Comparison of ENCODE assay signal across 9 cellular contexts in the genomic region with DNA sequence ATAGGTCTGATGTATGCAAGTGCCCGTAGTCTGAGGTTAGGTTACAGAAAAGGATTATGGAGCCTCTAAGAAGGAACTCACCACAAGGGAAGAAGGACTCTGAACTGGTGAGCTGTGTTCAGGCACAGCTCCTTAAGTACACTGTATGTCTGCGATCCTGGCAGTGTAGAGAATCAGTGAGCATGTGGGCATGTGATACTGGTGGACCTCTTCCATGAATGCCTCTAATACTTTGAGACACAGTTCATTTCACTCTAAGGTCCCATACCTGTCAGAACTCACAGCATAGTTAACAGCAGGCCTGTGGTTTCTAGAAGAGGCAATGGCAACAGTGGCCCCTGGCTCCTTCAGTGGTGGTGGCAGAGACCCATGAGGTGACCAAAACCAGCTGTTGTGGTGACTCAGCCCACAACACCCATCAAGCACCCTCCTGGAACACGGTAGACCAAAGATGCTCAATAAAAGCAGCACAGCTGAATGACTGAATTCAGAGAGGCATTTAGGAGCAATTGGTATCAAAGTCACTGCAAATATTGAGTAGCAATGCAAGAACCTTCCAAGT. TPM values are rescaled to one million over a fixed set of nuclear protein-coding genes. Genes with fewer than 3 reads are reported as not detected.
A peak's percentile ranks its signal among the peaks of the same experiment; 100 is the strongest.
DNase-seq lines count a peak whose midpoint lies in the region; ATAC-seq, FAIRE-seq and TF ChIP-seq lines count a peak whose summit lies in the region.
"Had no signal": no experiment of that assay in that cellular context is flagged by ENCODE, and none has a peak within 500 bp of the region (broad histone marks: within the 10 kb centered on the region; RNA-seq: fewer than 3 reads in every experiment).

No MANE protein-coding gene starts in this region.

- no peak overlapping the region for H3K27ac Mint-ChIP-seq in glutamatergic neuron (ENCODE audit: unreplicated experiment)

- H4K20me1 ChIP-seq in BLaER1, result no peaks in the 10 kb centered on the region

- H3K9me3 ChIP-seq in BLaER1 (no peaks in the 10 kb centered on the region), small intestine (ENCODE audit: control insufficient read depth, low read depth) (no peaks in the 10 kb centered on the region)

- no peaks in the 10 kb centered on the region for H3K36me3 ChIP-seq in BLaER1
- no peaks in the 10 kb centered on the region for H3K36me3 ChIP-seq in small intestine (ENCODE audit: control insufficient read depth in 2 of 2, insufficient read depth in 2 of 2, low read length in 2 of 2)

- DNase-seq in M059J (ENCODE audit: low read depth), result peak; percentile 42
- peak; percentile 43 for DNase-seq in choroid plexus epithelial cell (ENCODE audit: low read depth)
- DNase-seq in activated T-cell treated with anti-CD3 and anti-CD28 coated beads, Interleukin-2, amount 50 U/mL, for 1 hour, result no peak
- DNase-seq in small intestine, result no peak
- DNase-seq in glutamatergic neuron, result no peak
- DNase-seq: COR-L47 had no signal

- 50 to 64% (median 50%) methylated on average over 3 of the region's 3 CpGs for WGBS in small intestine, 3 donors

- FAIRE-seq in small intestine (lab: Jason Lieb, UNC), result no peak

- no peak overlapping the region for H3K4me3 Mint-ChIP-seq in glutamatergic neuron (ENCODE audit: unreplicated experiment)

- no peaks in the 10 kb centered on the region for H3K4me1 Mint-ChIP-seq in glutamatergic neuron (ENCODE audit: low read depth, unreplicated experiment)

- H3K9ac ChIP-seq in BLaER1, result no peak overlapping the region

- H3K4me3 ChIP-seq in BLaER1 (no peak overlapping the region), choroid plexus epithelial cell (ENCODE audit: low read depth, low read length) (no peak overlapping the region), small intestine (ENCODE audit: low read depth in 1 of 2, low read length in 2 of 2) (no peak overlapping the region)

- no peaks in the 10 kb centered on the region for H3K36me3 Mint-ChIP-seq in glutamatergic neuron (ENCODE audit: unreplicated experiment)

- H3K4me1 ChIP-seq in BLaER1 (peaks cover 16% of the 10 kb centered on the region; the same call in 1 of the 2 replicates), small intestine (ENCODE audit: control insufficient read depth in 2 of 2, insufficient read depth in 1 of 2, low read depth in 1 of 2, low read length in 1 of 2) (no peaks in the 10 kb centered on the region)

- peaks cover 1% of the 10 kb centered on the region for H3K9me3 Mint-ChIP-seq in glutamatergic neuron (ENCODE audit: unreplicated experiment)

- H3K27me3 ChIP-seq in BLaER1 (no peaks in the 10 kb centered on the region), small intestine (ENCODE audit: control insufficient read depth in 2 of 2, insufficient read depth in 2 of 2, low read length in 2 of 2) (no peaks in the 10 kb centered on the region)

- H3K4me2 ChIP-seq in BLaER1, result peak overlapping the region; percentile 23; the same call in 1 of the 2 replicates

- no peak for TF ChIP-seq CTCF in choroid plexus epithelial cell (conservative IDR thresholded peaks at IDR 0.05; ENCODE audit: low read depth, low read length)
- no peak for TF ChIP-seq CTCF in glutamatergic neuron (IDR thresholded peaks at IDR 0.05; ENCODE audit: partially characterized antibody, unreplicated experiment)

- H3K27me3 Mint-ChIP-seq in glutamatergic neuron (ENCODE audit: unreplicated experiment), result no peaks in the 10 kb centered on the region

- ATAC-seq in GM18909 (IDR thresholded peaks at IDR 0.05; ENCODE audit: poor library complexity, unreplicated experiment) (peak; percentile 77), GM19397 (IDR thresholded peaks at IDR 0.05; ENCODE audit: unreplicated experiment) (no peak)

- H3K27ac ChIP-seq in BLaER1 (no peak overlapping the region), small intestine (ENCODE audit: low read depth in 1 of 2, low read length in 1 of 2) (no peak overlapping the region)

RNA-seq across cellular contexts. Expression of gene OR6J1, which starts 6.9 kb away (rescaled TPM):
- not detected in 2 replicates for total RNA-seq in M059J (2014; rRNA removed; shearing (Covaris generic))
- polyA plus RNA-seq in small intestine, result not detected
- total RNA-seq in glutamatergic neuron (ENCODE audit: unreplicated experiment), result not detected

RNA-seq across cellular contexts. Expression of gene ABHD4, which starts 52.9 kb away (rescaled TPM):
- 21.7 and 30.5 TPM in 2 replicates for total RNA-seq in M059J (2014; rRNA removed; shearing (Covaris generic))
- 10 to 100 TPM; 11.5 to 38.7 (median 24.6) TPM for polyA plus RNA-seq in small intestine
- 8.1 TPM for total RNA-seq in glutamatergic neuron (ENCODE audit: unreplicated experiment)

Comparison
In these comparisons a context has a peak if more than half of its experiments do, and no peak if none do; other contexts are left out.
1. DNase-seq: peak in M059J (single experiment) and choroid plexus epithelial cell (single experiment); none in activated T-cell treated with anti-CD3 and anti-CD28 coated beads, Interleukin-2, amount 50 U/mL, for 1 hour (single experiment), small intestine (single experiment) and glutamatergic neuron (single experiment).